Comparison of ENCODE assay signal across 18 cellular contexts in genomic region chr13:23407996-23408395, GRCh38. TPM values are rescaled to one million over a fixed set of nuclear protein-coding genes. Genes with fewer than 3 reads are reported as not detected.
DNase-seq lines count a peak whose midpoint lies in the region; ATAC-seq, FAIRE-seq and TF ChIP-seq lines count a peak whose summit lies in the region.
"Had no signal": no experiment of that assay in that cellular context is flagged by ENCODE, and none has a peak within 500 bp of the region (broad histone marks: within the 10 kb centered on the region; RNA-seq: fewer than 3 reads in every experiment).

No MANE protein-coding gene starts in this region.

- H3K9me3 ChIP-seq in K562 (replicated peaks; ENCODE audit: control insufficient read depth, insufficient read depth, low read depth, low read length): no peaks in the 10 kb centered on the region
- no peaks in the 10 kb centered on the region for H3K9me3 ChIP-seq in psoas muscle

- H3K4me1 ChIP-seq in K562 (replicated peaks in 1 of 2; ENCODE audit: control insufficient read depth in 2 of 2, insufficient read depth in 2 of 2, low read length in 2 of 2) (no peaks in the 10 kb centered on the region), psoas muscle (peaks cover 17% of the 10 kb centered on the region)

- no peak overlapping the region for H3K4me3 ChIP-seq in K562
- H3K4me3 ChIP-seq in psoas muscle: no peak overlapping the region
- H3K4me3 ChIP-seq: GM23248 had no signal

- H3K36me3 Mint-ChIP-seq in endothelial cell (ENCODE audit: low read depth, unreplicated experiment): no peaks in the 10 kb centered on the region
- no peaks in the 10 kb centered on the region for H3K36me3 Mint-ChIP-seq in stimulated activated effector memory CD8-positive, alpha-beta T cell treated with anti-CD3 and anti-CD28 coated beads, Interleukin-12 subunit alpha, Interleukin-12 subunit beta, amount 100 ng/mL, for 72 hours
- no peaks in the 10 kb centered on the region for H3K36me3 Mint-ChIP-seq in activated T-cell treated with anti-CD3 and anti-CD28 coated beads, Interleukin-2, amount 50 U/mL, for 24 hours (ENCODE audit: low read depth)
- H3K36me3 Mint-ChIP-seq: CD4-positive, alpha-beta memory T cell had no signal

- peaks cover 4% of the 10 kb centered on the region for H3K27me3 Mint-ChIP-seq in endothelial cell (ENCODE audit: unreplicated experiment)
- H3K27me3 Mint-ChIP-seq in activated T-cell treated with anti-CD3 and anti-CD28 coated beads, Interleukin-2, amount 50 U/mL, for 24 hours: peaks cover 13% of the 10 kb centered on the region

- H3K27ac Mint-ChIP-seq in endothelial cell (ENCODE audit: unreplicated experiment): no peak overlapping the region
- H3K27ac Mint-ChIP-seq in stimulated activated effector memory CD8-positive, alpha-beta T cell treated with anti-CD3 and anti-CD28 coated beads, Interleukin-12 subunit alpha, Interleukin-12 subunit beta, amount 100 ng/mL, for 72 hours: no peak overlapping the region
- no peak overlapping the region for H3K27ac Mint-ChIP-seq in activated T-cell treated with anti-CD3 and anti-CD28 coated beads, Interleukin-2, amount 50 U/mL, for 24 hours
- H3K27ac Mint-ChIP-seq: H9 had no signal

- no peak overlapping the region for H3K9ac ChIP-seq in K562 (ENCODE audit: insufficient read depth in 1 of 2, low read depth in 2 of 2, low read length in 2 of 2)
- H3K9ac ChIP-seq: GM23248 had no signal

- WGBS in K562 (ENCODE audit: insufficient coverage, low coverage, missing lambda C conversion rate): 4% methylated on average over 4 of the region's 4 CpGs
- WGBS in psoas muscle, 3 donors: 69 to 73% (median 69%) methylated on average over 4 of the region's 4 CpGs

- H3K4me2 ChIP-seq in K562 (ENCODE audit: insufficient read depth, low read length): no peak overlapping the region

- POLR2A ChIA-PET in K562 (lab: Yijun Ruan, JAX): no interaction called here

- TF ChIP-seq EP300 in K562 (IDR thresholded peaks at IDR 0.05; ENCODE audit: low read length): no peak

- H4K20me1 ChIP-seq in K562 (replicated peaks; ENCODE audit: control insufficient read depth, insufficient read depth, low read length): no peaks in the 10 kb centered on the region

- TF ChIP-seq CTCF in K562 (IDR thresholded peaks at IDR 0.05 in 2 of 3, conservative IDR thresholded peaks at IDR 0.05 in 1 of 3; ENCODE audit: insufficient read depth in 2 of 3, low read depth in 1 of 3, low read length in 3 of 3) (no peak), endothelial cell (IDR thresholded peaks at IDR 0.05; ENCODE audit: unreplicated experiment) (no peak), psoas muscle (IDR thresholded peaks at IDR 0.05) (no peak), omental fat pad (IDR thresholded peaks at IDR 0.05) (no peak)

- H3K9me1 ChIP-seq in K562 (ENCODE audit: control insufficient read depth, insufficient read depth, low read length): no peaks in the 10 kb centered on the region

- H3K4me1 Mint-ChIP-seq in endothelial cell (ENCODE audit: unreplicated experiment): peaks cover 7% of the 10 kb centered on the region
- H3K4me1 Mint-ChIP-seq in stimulated activated effector memory CD8-positive, alpha-beta T cell treated with anti-CD3 and anti-CD28 coated beads, Interleukin-12 subunit alpha, Interleukin-12 subunit beta, amount 100 ng/mL, for 72 hours: no peaks in the 10 kb centered on the region
- peaks cover 3% of the 10 kb centered on the region for H3K4me1 Mint-ChIP-seq in activated T-cell treated with anti-CD3 and anti-CD28 coated beads, Interleukin-2, amount 50 U/mL, for 24 hours (ENCODE audit: low read depth)

- no peaks in the 10 kb centered on the region for H3K79me2 ChIP-seq in K562 (ENCODE audit: control insufficient read depth, insufficient read depth, low read length)

- no TSS peak for BruUV-seq in K562 (replicated peaks; lab: Mats Ljungman, UMichigan)

- ATAC-seq in K562 (no peak), psoas muscle (peak in 1 of 4 donors; percentile 30), omental fat pad (ENCODE audit: low FRiP score) (no peak)
- no peak for ATAC-seq in stimulated activated effector memory CD8-positive, alpha-beta T cell treated with anti-CD3 and anti-CD28 coated beads, Interleukin-12 subunit alpha, Interleukin-12 subunit beta, amount 100 ng/mL, for 72 hours
- ATAC-seq: HCT116 had no signal

- H3K36me3 ChIP-seq in K562 (ENCODE audit: control insufficient read depth, insufficient read depth, low read length) (no peaks in the 10 kb centered on the region), psoas muscle (ENCODE audit: insufficient read depth in 1 of 2, low read depth in 1 of 2) (no peaks in the 10 kb centered on the region)

- H3K27ac ChIP-seq in K562 (ENCODE audit: extremely low read depth, low read depth, low read length) (no peak overlapping the region), psoas muscle (peak overlapping the region; percentile 16)
- H3K27ac ChIP-seq: GM23248 had no signal

- intact Hi-C loops in K562 (cut with micrococcal nuclease): no loop called here
- intact Hi-C loops in psoas muscle (cut with DNase I): no loop called here

- no peaks in the 10 kb centered on the region for H3K9me3 Mint-ChIP-seq in endothelial cell (ENCODE audit: unreplicated experiment)
- no peaks in the 10 kb centered on the region for H3K9me3 Mint-ChIP-seq in stimulated activated effector memory CD8-positive, alpha-beta T cell treated with anti-CD3 and anti-CD28 coated beads, Interleukin-12 subunit alpha, Interleukin-12 subunit beta, amount 100 ng/mL, for 72 hours
- H3K9me3 Mint-ChIP-seq in activated T-cell treated with anti-CD3 and anti-CD28 coated beads, Interleukin-2, amount 50 U/mL, for 24 hours: no peaks in the 10 kb centered on the region
- H3K9me3 Mint-ChIP-seq: CD4-positive, alpha-beta memory T cell had no signal

- no peak for TF ChIP-seq POLR2A in K562 (conservative IDR thresholded peaks at IDR 0.05)

- no peak for TF ChIP-seq RAD21 in K562 (CRISPR knock-in tag; conservative IDR thresholded peaks at IDR 0.05 in 1 of 2, IDR thresholded peaks at IDR 0.05 in 1 of 2)

- H3K27me3 ChIP-seq in K562 (ENCODE audit: control insufficient read depth in 2 of 2, insufficient read depth in 2 of 2, low read length in 2 of 2) (peaks cover 0 to 4% of the 10 kb centered on the region in 2 experiments; a peak in 1 of 5 replicates), psoas muscle (ENCODE audit: insufficient read depth in 3 of 3, low read length in 2 of 3) (no peaks in the 10 kb centered on the region)

- DNase-seq in K562 (ENCODE audit: extremely low read depth in 1 of 4, low spot score in 3 of 4) (no peak), endothelial cell (ENCODE audit: low spot score) (no peak), psoas muscle (no peak), omental fat pad (ENCODE audit: low spot score) (no peak)
- DNase-seq in stimulated activated effector memory CD8-positive, alpha-beta T cell treated with anti-CD3 and anti-CD28 coated beads, Interleukin-12 subunit alpha, Interleukin-12 subunit beta, amount 100 ng/mL, for 72 hours (ENCODE audit: low spot score in 2 of 2): no peak
- DNase-seq in activated T-cell treated with anti-CD3 and anti-CD28 coated beads, Interleukin-2, amount 50 U/mL, for 24 hours: no peak
- DNase-seq: C1 segment of cervical spinal cord; Calu3; CD4-positive, alpha-beta memory T cell; COR-L47; DMS53; DMS79 treated with DMSO at 0.1 percent for 48 hours; GF-D8; GM23248; H9 had no signal

- no peak overlapping the region for H2AFZ ChIP-seq in K562 (ENCODE audit: low read depth, low read length)
- H2AFZ ChIP-seq: GM23248 had no signal

- in situ Hi-C loops in K562 (cut with MboI): no loop called here

- CTCF ChIA-PET in K562 (lab: Yijun Ruan, JAX; ENCODE audit: low intra/inter-chr PET ratio): no interaction called here

- FAIRE-seq in K562 (lab: Jason Lieb, UNC): no peak
- FAIRE-seq: GM12891, GM18507 had no signal

- H3K4me3 Mint-ChIP-seq in endothelial cell (ENCODE audit: unreplicated experiment): peak overlapping the region; percentile 10
- H3K4me3 Mint-ChIP-seq in stimulated activated effector memory CD8-positive, alpha-beta T cell treated with anti-CD3 and anti-CD28 coated beads, Interleukin-12 subunit alpha, Interleukin-12 subunit beta, amount 100 ng/mL, for 72 hours: no peak overlapping the region
- no peak overlapping the region for H3K4me3 Mint-ChIP-seq in activated T-cell treated with anti-CD3 and anti-CD28 coated beads, Interleukin-2, amount 50 U/mL, for 24 hours
- H3K4me3 Mint-ChIP-seq: CD4-positive, alpha-beta memory T cell; H9 had no signal

TF ChIP-seq in K562, 482 proteins besides CTCF, POLR2A, EP300 and RAD21 (continues in another document):
- no peak for TF ChIP-seq ELF1 (tag; IDR thresholded peaks at IDR 0.05)

RNA-seq across cellular contexts. Expression of gene SACS, which starts 25.5 kb away (rescaled TPM):
- 20.6 and 47.0 TPM in 2 replicates for total RNA-seq in K562 (2011; cell fraction: chromatin; rRNA removed; ENCODE audit: low replicate concordance)
- 19.2 and 24.5 TPM in 2 replicates for total RNA-seq in K562 (2011; cell fraction: nucleolus; rRNA removed)
- 18.0 and 21.1 TPM in 2 replicates for total RNA-seq in K562 (2011; cell fraction: nucleoplasm; rRNA removed)
- total RNA-seq in K562 (2014; rRNA removed) (18.9 and 27.1 TPM in 2 replicates), K562 (2014; rRNA removed; fragmentation: Illumina TruSeq; extraction: Trizol) (28.2 and 30.9 TPM in 2 replicates), K562 (2015; rRNA removed; fragmentation: Illumina TruSeq; extraction: Trizol) (22.5 and 24.6 TPM in 2 replicates), K562 (2021) (21.3 and 24.0 TPM in 2 replicates), endothelial cell (ENCODE audit: unreplicated experiment) (45.8 TPM), psoas muscle (10 to 100 TPM; 17.3 to 56.1 (median 43.5) TPM), omental fat pad (10 to 100 TPM; 12.6 to 48.4 (median 15.0) TPM)
- polyA plus RNA-seq in K562 (2011; rRNA removed) (16.3 and 20.2 TPM in 2 replicates), K562 (2014; fragmentation: Illumina TruSeq; extraction: Trizol) (12.2 and 16.3 TPM in 2 replicates), K562 (2014; fragmentation: Nextera tagmentation; extraction: Ambion mirVana) (1 to 10 TPM; 4.7 to 5.5 TPM), K562 (2014; rRNA removed) (9.6 and 12.7 TPM in 2 replicates), psoas muscle (10 to 100 TPM in 2 of 3 donors, 1 to 10 TPM in 1; 6.3 to 13.1 (median 11.2) TPM)
- 8.6 and 10.2 TPM in 2 replicates for polyA plus RNA-seq in K562 (2011; cell fraction: cytosol; rRNA removed)
- 51.2 and 51.6 TPM in 2 replicates for polyA plus RNA-seq in K562 (2011; cell fraction: nucleus; rRNA removed)
- polyA plus RNA-seq in K562 (2012): 6.7 and 8.7 TPM in 2 replicates
- 68.6 and 76.1 TPM in 2 replicates for polyA minus RNA-seq in K562 (2011; rRNA and poly(A)+ RNA removed)
- 31.2 and 34.5 TPM in 2 replicates for polyA minus RNA-seq in K562 (2011; cell fraction: cytosol; rRNA and poly(A)+ RNA removed)
- polyA minus RNA-seq in K562 (2011; cell fraction: nucleus; rRNA and poly(A)+ RNA removed): 55.6 and 104 TPM in 2 replicates
